In genomic region chr14:68967459-68967940, GRCh38 we compare ENCODE assay signal across 12 cellular contexts. TPM values are rescaled to one million over a fixed set of nuclear protein-coding genes. Genes with fewer than 3 reads are reported as not detected.
DNase-seq lines count a peak whose midpoint lies in the region; ATAC-seq and TF ChIP-seq lines count a peak whose summit lies in the region.
"Had no signal": no experiment of that assay in that cellular context is flagged by ENCODE, and none has a peak within 500 bp of the region (broad histone marks: within the 10 kb centered on the region; RNA-seq: fewer than 3 reads in every experiment).

No MANE protein-coding gene starts in this region.

- no peak for TF ChIP-seq CTCF in uterus (IDR thresholded peaks at IDR 0.05)

- no peaks in the 10 kb centered on the region for H3K27me3 ChIP-seq in mucosa of rectum (ENCODE audit: control insufficient read depth in 2 of 2, insufficient read depth in 2 of 2, low read length in 2 of 2)
- H3K27me3 ChIP-seq in uterus = no peaks in the 10 kb centered on the region

- H3K4me3 ChIP-seq in mucosa of rectum (ENCODE audit: low read length in 2 of 2) = no peak overlapping the region
- no peak overlapping the region for H3K4me3 ChIP-seq in uterus

- intact Hi-C loops in Right ventricle myocardium inferior (cut with DNase I) (no loop called here), left cardiac atrium (cut with DNase I) (no loop called here), uterus (cut with DNase I; ENCODE audit: low total_unique reads) (loop anchor here (10.0 kb wide), 1 partner anchor 53 kb away; no protein-coding TSS in a partner anchor)

- H3K27ac ChIP-seq in caudate nucleus (ENCODE audit: low read depth, low read length) (peak overlapping the region; percentile 3), mucosa of rectum (ENCODE audit: low read depth in 2 of 2, low read length in 2 of 2) (peak overlapping the region; percentile 15 to 53), uterus (peak overlapping the region; percentile 78 to 97)

- H3K36me3 ChIP-seq in mucosa of rectum (ENCODE audit: control insufficient read depth in 2 of 2, insufficient read depth in 2 of 2, low read length in 2 of 2) = no peaks in the 10 kb centered on the region
- H3K36me3 ChIP-seq in uterus = no peaks in the 10 kb centered on the region

- H3K4me1 ChIP-seq in mucosa of rectum (ENCODE audit: control insufficient read depth in 2 of 2, insufficient read depth in 2 of 2, low read length in 2 of 2) (peaks cover 41 to 52% of the 10 kb centered on the region in 2 donors), uterus (peaks cover 37 to 54% of the 10 kb centered on the region in 2 donors)

- ATAC-seq in Right ventricle myocardium inferior = peak; percentile 2
- no peak for ATAC-seq in left cardiac atrium
- ATAC-seq in GM18517 (IDR thresholded peaks at IDR 0.05; ENCODE audit: unreplicated experiment) = no peak

- H3K9ac ChIP-seq in mucosa of rectum (ENCODE audit: low read depth in 1 of 2, low read length in 2 of 2) = no peak overlapping the region

- no peak for TF ChIP-seq POLR2A in uterus (IDR thresholded peaks at IDR 0.05)

- DNase-seq in Right ventricle myocardium inferior (ENCODE audit: missing footprints) (no peak), left cardiac atrium (no peak), caudate nucleus (lab: John Stamatoyannopoulos, UW) (no peak), uterus (peak in 1 of 2 donors; percentile 19), mesenteric fat pad (ENCODE audit: low spot score) (no peak), dermis blood vessel endothelial cell (no peak)
- DNase-seq: hypothalamus, NCI-H1092 treated with DMSO at 0.1 percent for 48 hours, NCI-H526, SIG-M5 had no signal

- H3K9me3 ChIP-seq in mucosa of rectum (ENCODE audit: control insufficient read depth in 2 of 2, low read length in 2 of 2) (no peaks in the 10 kb centered on the region), uterus (no peaks in the 10 kb centered on the region)

RNA-seq across cellular contexts. Expression of gene ACTN1, which starts 11.6 kb away (rescaled TPM):
- total RNA-seq in Right ventricle myocardium inferior = 136 TPM
- 100 to 1,000 TPM; 160 to 319 TPM for total RNA-seq in left cardiac atrium
- total RNA-seq in uterus = 100 to 1,000 TPM; 147 to 538 (median 343) TPM
- 215 TPM for total RNA-seq in mesenteric fat pad
- 233 and 441 TPM in 2 replicates for total RNA-seq in dermis blood vessel endothelial cell

Comparison
In these comparisons a context has a peak if more than half of its experiments do, and no peak if none do; other contexts are left out.
1. H3K27ac ChIP-seq: peak in every context shown above with its lines; median percentile 88 in uterus; 34 in mucosa of rectum; 3 in caudate nucleus.